In genomic region chr7:129437190-129437589, GRCh38 we compare ENCODE assay signal across 20 cellular contexts. TPM values are rescaled to one million over a fixed set of nuclear protein-coding genes. Genes with fewer than 3 reads are reported as not detected.
A peak's percentile ranks its signal among the peaks of the same experiment; 100 is the strongest.
DNase-seq lines count a peak whose midpoint lies in the region; ATAC-seq lines count a peak whose summit lies in the region.
"Had no signal": no experiment of that assay in that cellular context is flagged by ENCODE, and none has a peak within 500 bp of the region (broad histone marks: within the 10 kb centered on the region; RNA-seq: fewer than 3 reads in every experiment).

No MANE protein-coding gene starts in this region.

- H3K36me3 Mint-ChIP-seq in activated T-cell treated with anti-CD3 and anti-CD28 coated beads, Interleukin-2, amount 50 U/mL, for 4 hours (ENCODE audit: insufficient read depth): peaks cover 23% of the 10 kb centered on the region
- H3K36me3 Mint-ChIP-seq in activated T-helper 17 cell treated with anti-CD3 and anti-CD28 coated beads, Interleukin-2, amount 50 U/mL, for 72 hours (ENCODE audit: low read depth): peaks cover 61% of the 10 kb centered on the region

- H3K4me3 Mint-ChIP-seq in activated T-cell treated with anti-CD3 and anti-CD28 coated beads, Interleukin-2, amount 50 U/mL, for 4 hours: peak overlapping the region; percentile 40
- peak overlapping the region; percentile 88 for H3K4me3 Mint-ChIP-seq in activated T-helper 17 cell treated with anti-CD3 and anti-CD28 coated beads, Interleukin-2, amount 50 U/mL, for 72 hours

- no peak overlapping the region for H3K27ac Mint-ChIP-seq in activated T-helper 17 cell treated with anti-CD3 and anti-CD28 coated beads, Interleukin-2, amount 50 U/mL, for 72 hours
- H3K27ac Mint-ChIP-seq: CD14-positive monocyte had no signal

- no peaks in the 10 kb centered on the region for H3K9me3 Mint-ChIP-seq in activated T-cell treated with anti-CD3 and anti-CD28 coated beads, Interleukin-2, amount 50 U/mL, for 4 hours
- no peaks in the 10 kb centered on the region for H3K9me3 Mint-ChIP-seq in activated T-helper 17 cell treated with anti-CD3 and anti-CD28 coated beads, Interleukin-2, amount 50 U/mL, for 72 hours
- H3K9me3 Mint-ChIP-seq: CD14-positive monocyte had no signal

- no peak for DNase-seq in activated T-cell treated with anti-CD3 and anti-CD28 coated beads, Interleukin-2, amount 50 U/mL, for 4 hours
- no peak for DNase-seq in activated T-cell treated with anti-CD3 and anti-CD28 coated beads for 4 hours
- peak; percentile 58 for DNase-seq in RKO (ENCODE audit: low spot score)
- peak; percentile 72 for DNase-seq in myocyte (ENCODE audit: low read depth)
- DNase-seq in amniotic stem cell (lab: John Stamatoyannopoulos, UW): no peak
- DNase-seq in DMS 273 (lab: John Stamatoyannopoulos, UW; ENCODE audit: unreplicated experiment): no peak
- DNase-seq in medulla oblongata (ENCODE audit: extremely low spot score): no peak
- DNase-seq: ACHN, AML-193, COR-L47, EL, H7, KG1, NCI-H1436, NCI-H2029, NCI-H2171, NCI-H446 had no signal

- peaks cover 16% of the 10 kb centered on the region for H3K27me3 Mint-ChIP-seq in activated T-cell treated with anti-CD3 and anti-CD28 coated beads, Interleukin-2, amount 50 U/mL, for 4 hours (ENCODE audit: low read depth)
- H3K27me3 Mint-ChIP-seq in activated T-helper 17 cell treated with anti-CD3 and anti-CD28 coated beads, Interleukin-2, amount 50 U/mL, for 72 hours: peaks cover 13% of the 10 kb centered on the region

- ATAC-seq in activated T-cell treated with anti-CD3 and anti-CD28 coated beads, Interleukin-2, amount 50 U/mL, for 4 hours: no peak
- no peak for ATAC-seq in activated T-helper 17 cell treated with anti-CD3 and anti-CD28 coated beads, Interleukin-2, amount 50 U/mL, for 72 hours (replicated peaks)
- ATAC-seq: PC-3 had no signal

- H3K4me1 Mint-ChIP-seq in activated T-cell treated with anti-CD3 and anti-CD28 coated beads, Interleukin-2, amount 50 U/mL, for 4 hours (ENCODE audit: low read depth): peaks cover 45% of the 10 kb centered on the region
- H3K4me1 Mint-ChIP-seq in activated T-helper 17 cell treated with anti-CD3 and anti-CD28 coated beads, Interleukin-2, amount 50 U/mL, for 72 hours: peaks cover 40% of the 10 kb centered on the region

RNA-seq across cellular contexts. Expression of gene STRIP2, which starts 3.0 kb away (rescaled TPM):
- 10 to 100 TPM; 51.6 to 64.1 (median 56.1) TPM for total RNA-seq in activated T-cell treated with anti-CD3 and anti-CD28 coated beads, Interleukin-2, amount 50 U/mL, for 4 hours
- total RNA-seq in activated T-helper 17 cell treated with anti-CD3 and anti-CD28 coated beads, Interleukin-2, amount 50 U/mL, for 72 hours: 10 to 100 TPM; 51.7 to 78.4 TPM
- total RNA-seq in myocyte: 55.9 and 58.3 TPM in 2 replicates
- 18.3 TPM for polyA plus RNA-seq in myocyte (2012)

Comparison
In these comparisons a context has a peak if more than half of its experiments do, and no peak if none do; other contexts are left out.
1. DNase-seq: peak in RKO (single experiment) and myocyte (single experiment); none in activated T-cell treated with anti-CD3 and anti-CD28 coated beads, Interleukin-2, amount 50 U/mL, for 4 hours (single experiment), activated T-cell treated with anti-CD3 and anti-CD28 coated beads for 4 hours (single experiment), amniotic stem cell (single experiment), DMS 273 (single experiment) and medulla oblongata (single experiment).